9 cellular contexts compared by ENCODE assay signal in the genomic region with DNA sequence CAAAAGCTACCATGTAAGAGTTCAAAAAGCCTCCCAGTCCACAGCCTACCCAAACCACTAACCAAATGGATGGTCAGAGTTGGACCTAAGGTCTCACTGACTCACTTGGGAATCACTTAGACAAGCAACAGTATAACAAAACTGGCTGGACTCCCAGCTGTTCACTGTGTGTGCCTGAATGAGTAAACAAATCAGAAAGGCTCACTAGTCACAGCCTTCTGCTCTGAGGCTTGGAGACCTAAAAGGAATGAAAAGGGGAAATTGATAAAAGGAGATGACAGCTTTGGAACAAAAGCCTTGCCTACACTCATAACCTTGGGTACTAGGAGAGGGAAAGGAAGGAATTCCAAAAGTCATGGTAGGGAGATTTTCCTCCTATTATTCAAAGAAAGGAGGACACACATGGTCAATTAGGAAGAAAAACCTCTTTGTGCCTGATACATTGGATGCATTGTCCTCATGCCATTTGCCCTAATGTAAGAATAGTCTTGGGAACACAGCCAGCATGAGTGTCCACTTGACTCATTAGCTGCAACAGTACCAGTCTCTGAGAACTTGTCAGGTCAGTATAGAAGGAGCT.
DNase-seq lines count a peak whose midpoint lies in the region; ATAC-seq and TF ChIP-seq lines count a peak whose summit lies in the region.
"Had no signal": no experiment of that assay in that cellular context is flagged by ENCODE, and none has a peak within 500 bp of the region (broad histone marks: within the 10 kb centered on the region; RNA-seq: fewer than 3 reads in every experiment).

No MANE protein-coding gene starts in this region.

- peaks cover 51% of the 10 kb centered on the region for H3K4me1 ChIP-seq in Panc1 (ENCODE audit: control insufficient read depth, insufficient read depth, low read length)

- H3K27me3 ChIP-seq in Panc1 (ENCODE audit: control insufficient read depth, insufficient read depth, low read length) = no peaks in the 10 kb centered on the region

- H3K9me3 ChIP-seq in Panc1 (ENCODE audit: control insufficient read depth, insufficient read depth, low read depth, low read length) = no peaks in the 10 kb centered on the region
- H3K9me3 ChIP-seq: neutrophil had no signal

- intact Hi-C loops in Panc1 (cut with micrococcal nuclease; ENCODE audit: unreplicated experiment) = no loop called here

- peak; percentile 95 for DNase-seq in ELR (ENCODE audit: low read depth)
- peak; percentile 97 for DNase-seq in Panc1 (ENCODE audit: low read depth, low spot score)
- DNase-seq in fibroblast of pulmonary artery (ENCODE audit: low read depth) = peak; percentile 97
- DNase-seq in omental fat pad (ENCODE audit: low spot score) = no peak
- no peak for DNase-seq in activated CD4-positive, alpha-beta T cell treated with anti-CD3 and anti-CD28 coated beads for 4 hours
- DNase-seq in activated CD8-positive, alpha-beta memory T cell treated with anti-CD3 and anti-CD28 coated beads, Interleukin-2, amount 50 U/mL, for 4 hours = no peak

- no peaks in the 10 kb centered on the region for H3K36me3 ChIP-seq in Panc1 (ENCODE audit: control insufficient read depth, insufficient read depth, low read length)
- H3K36me3 ChIP-seq: neutrophil had no signal

- no TSS peak for BruUV-seq in Panc1 (replicated peaks; lab: Mats Ljungman, UMichigan)

- peak; percentile 95 for ATAC-seq in Panc1
- ATAC-seq in omental fat pad (ENCODE audit: low FRiP score) = peak; percentile 36
- ATAC-seq in HG02973 (IDR thresholded peaks at IDR 0.05; ENCODE audit: unreplicated experiment) = no peak
- no peak for ATAC-seq in GM18907 (IDR thresholded peaks at IDR 0.05; ENCODE audit: unreplicated experiment)

- POLR2A ChIA-PET in Panc1 (lab: Charles Lee) = no interaction called here

- TF ChIP-seq CTCF in Panc1 (IDR thresholded peaks at IDR 0.05) (no peak), fibroblast of pulmonary artery (IDR thresholded peaks at IDR 0.05; ENCODE audit: low read length, missing control alignments) (no peak), omental fat pad (IDR thresholded peaks at IDR 0.05) (no peak)

- CTCF ChIA-PET in Panc1 (lab: Charles Lee) = no interaction called here

- in situ Hi-C loops in Panc1 (cut with HindIII; ENCODE audit: low pct_unique_long_range_greater_than_20kb, low sequenced_read_pairs) = no loop called here

- H3K27ac ChIP-seq in Panc1 (ENCODE audit: low read length) = peak overlapping the region; percentile 94
- H3K27ac ChIP-seq: neutrophil had no signal

- peak overlapping the region in 1 of 2 experiments; percentile 12; a peak in 1 of 4 replicates for H3K4me3 ChIP-seq in Panc1 (ENCODE audit: low read depth in 2 of 2, low read length in 2 of 2)
- no peak overlapping the region for H3K4me3 ChIP-seq in fibroblast of pulmonary artery (replicated peaks; ENCODE audit: low read depth, low read length)

Comparison
In these comparisons a context has a peak if more than half of its experiments do, and no peak if none do; other contexts are left out.
1. DNase-seq: peak in ELR (single experiment), Panc1 (single experiment) and fibroblast of pulmonary artery (single experiment); none in omental fat pad (single experiment), activated CD4-positive, alpha-beta T cell treated with anti-CD3 and anti-CD28 coated beads for 4 hours (0 of 2) and activated CD8-positive, alpha-beta memory T cell treated with anti-CD3 and anti-CD28 coated beads, Interleukin-2, amount 50 U/mL, for 4 hours (single experiment).
2. ATAC-seq: peak in Panc1 (single experiment) and omental fat pad (single experiment); none in HG02973 (single experiment) and GM18907 (single experiment).